ENCODE assay signal across 10 cellular contexts in genomic region chr5:132417010-132417439, GRCh38. TPM values are rescaled to one million over a fixed set of nuclear protein-coding genes. Genes with fewer than 3 reads are reported as not detected.
A peak's percentile ranks its signal among the peaks of the same experiment; 100 is the strongest.
DNase-seq lines count a peak whose midpoint lies in the region; ATAC-seq lines count a peak whose summit lies in the region.
"Had no signal": no experiment of that assay in that cellular context is flagged by ENCODE, and none has a peak within 500 bp of the region (broad histone marks: within the 10 kb centered on the region; RNA-seq: fewer than 3 reads in every experiment).

No MANE protein-coding gene starts in this region.

- peak overlapping the region; percentile 18 to 74 (median 56) for H3K4me3 Mint-ChIP-seq in naive B cell
- no peak overlapping the region for H3K4me3 Mint-ChIP-seq in stimulated activated naive CD8-positive, alpha-beta T cell treated with anti-CD3 and anti-CD28 coated beads, Interleukin-15, amount 100 ng/mL, for 72 hours

- H3K9me3 ChIP-seq in MG63, result peaks cover 4% of the 10 kb centered on the region

- H3K27me3 Mint-ChIP-seq in naive B cell, result no peaks in the 10 kb centered on the region
- H3K27me3 Mint-ChIP-seq in stimulated activated naive CD8-positive, alpha-beta T cell treated with anti-CD3 and anti-CD28 coated beads, Interleukin-15, amount 100 ng/mL, for 72 hours, result no peaks in the 10 kb centered on the region

- H2AFZ ChIP-seq in ACC112 (ENCODE audit: low read length, unreplicated experiment), result no peak overlapping the region

- no peaks in the 10 kb centered on the region for H3K9me3 Mint-ChIP-seq in naive B cell
- H3K9me3 Mint-ChIP-seq in stimulated activated naive CD8-positive, alpha-beta T cell treated with anti-CD3 and anti-CD28 coated beads, Interleukin-15, amount 100 ng/mL, for 72 hours, result peaks cover 0 to 5% of the 10 kb centered on the region in 2 donors

- H3K36me3 ChIP-seq in ACC112 (ENCODE audit: insufficient read depth, low read length) (no peaks in the 10 kb centered on the region), MG63 (peaks cover 32% of the 10 kb centered on the region)

- no peaks in the 10 kb centered on the region for H3K27me3 ChIP-seq in ACC112 (ENCODE audit: insufficient read depth, low read length)
- no peaks in the 10 kb centered on the region for H3K27me3 ChIP-seq in MG63

- H3K4me1 ChIP-seq in ACC112 (ENCODE audit: control insufficient read depth, insufficient read depth, low read length, unreplicated experiment), result peaks cover 65% of the 10 kb centered on the region

- DNase-seq in MG63, result peak; percentile 96
- DNase-seq in epithelial cell of prostate (ENCODE audit: low read depth, low spot score), result no peak
- DNase-seq in naive B cell, result no peak
- DNase-seq in stimulated activated naive CD8-positive, alpha-beta T cell treated with anti-CD3 and anti-CD28 coated beads, Interleukin-15, amount 100 ng/mL, for 72 hours, result no peak
- DNase-seq: KG1; stimulated activated CD4-positive, alpha-beta T cell treated with anti-CD3 and anti-CD28 coated beads, Interleukin-1b, Interleukin-23, amount 100 ng/mL, for 48 hours had no signal

- H3K4me3 ChIP-seq in ACC112 (ENCODE audit: low read depth, low read length) (no peak overlapping the region), MG63 (no peak overlapping the region)

- peak overlapping the region in 5 of 6 donors; percentile 20 to 93 (median 84) for H3K27ac Mint-ChIP-seq in naive B cell
- no peak overlapping the region for H3K27ac Mint-ChIP-seq in stimulated activated naive CD8-positive, alpha-beta T cell treated with anti-CD3 and anti-CD28 coated beads, Interleukin-15, amount 100 ng/mL, for 72 hours

- H3K27ac ChIP-seq in ACC112 (ENCODE audit: low read depth, low read length) (peak overlapping the region; percentile 27), epithelial cell of prostate (peak overlapping the region; percentile 10)

- ATAC-seq in naive B cell (ENCODE audit: low read depth in 2 of 2), result no peak
- ATAC-seq in HG03095 (IDR thresholded peaks at IDR 0.05; ENCODE audit: unreplicated experiment), result no peak
- ATAC-seq in GM18511 (IDR thresholded peaks at IDR 0.05; ENCODE audit: unreplicated experiment), result no peak
- ATAC-seq in HG03159 (IDR thresholded peaks at IDR 0.05; ENCODE audit: unreplicated experiment), result no peak
- no peak for ATAC-seq in stimulated activated naive CD8-positive, alpha-beta T cell treated with anti-CD3 and anti-CD28 coated beads, Interleukin-15, amount 100 ng/mL, for 72 hours

- H3K79me2 ChIP-seq in ACC112 (ENCODE audit: control insufficient read depth, insufficient read depth, low read length, unreplicated experiment), result peaks cover 51% of the 10 kb centered on the region

- H3K36me3 Mint-ChIP-seq in naive B cell, result peaks cover 0 to 12% of the 10 kb centered on the region in 2 donors

- H3K4me1 Mint-ChIP-seq in naive B cell, result peaks cover 83 to 99% (median 96%) of the 10 kb centered on the region in 3 donors
- peaks cover 97% of the 10 kb centered on the region for H3K4me1 Mint-ChIP-seq in stimulated activated naive CD8-positive, alpha-beta T cell treated with anti-CD3 and anti-CD28 coated beads, Interleukin-15, amount 100 ng/mL, for 72 hours

RNA-seq across cellular contexts. Expression of gene SLC22A5, which starts 47.5 kb away (rescaled TPM):
- total RNA-seq in MG63 (2014; rRNA removed; shearing (Covaris generic); ENCODE audit: low replicate concordance), result 22.5 and 26.4 TPM in 2 replicates
- 1 to 10 TPM; 1.5 to 3.1 (median 1.9) TPM for polyA plus RNA-seq in naive B cell (ENCODE audit: low read depth in 6 of 6)

Comparison
In these comparisons a context has a peak if more than half of its experiments do, and no peak if none do; other contexts are left out.
1. H3K27ac Mint-ChIP-seq: peak in naive B cell (5 of 6); none in stimulated activated naive CD8-positive, alpha-beta T cell treated with anti-CD3 and anti-CD28 coated beads, Interleukin-15, amount 100 ng/mL, for 72 hours (0 of 2).
2. H3K4me3 Mint-ChIP-seq: peak in naive B cell (8 of 8); none in stimulated activated naive CD8-positive, alpha-beta T cell treated with anti-CD3 and anti-CD28 coated beads, Interleukin-15, amount 100 ng/mL, for 72 hours (0 of 2).